Comparison of ENCODE assay signal across 1 cellular context in the genomic region with DNA sequence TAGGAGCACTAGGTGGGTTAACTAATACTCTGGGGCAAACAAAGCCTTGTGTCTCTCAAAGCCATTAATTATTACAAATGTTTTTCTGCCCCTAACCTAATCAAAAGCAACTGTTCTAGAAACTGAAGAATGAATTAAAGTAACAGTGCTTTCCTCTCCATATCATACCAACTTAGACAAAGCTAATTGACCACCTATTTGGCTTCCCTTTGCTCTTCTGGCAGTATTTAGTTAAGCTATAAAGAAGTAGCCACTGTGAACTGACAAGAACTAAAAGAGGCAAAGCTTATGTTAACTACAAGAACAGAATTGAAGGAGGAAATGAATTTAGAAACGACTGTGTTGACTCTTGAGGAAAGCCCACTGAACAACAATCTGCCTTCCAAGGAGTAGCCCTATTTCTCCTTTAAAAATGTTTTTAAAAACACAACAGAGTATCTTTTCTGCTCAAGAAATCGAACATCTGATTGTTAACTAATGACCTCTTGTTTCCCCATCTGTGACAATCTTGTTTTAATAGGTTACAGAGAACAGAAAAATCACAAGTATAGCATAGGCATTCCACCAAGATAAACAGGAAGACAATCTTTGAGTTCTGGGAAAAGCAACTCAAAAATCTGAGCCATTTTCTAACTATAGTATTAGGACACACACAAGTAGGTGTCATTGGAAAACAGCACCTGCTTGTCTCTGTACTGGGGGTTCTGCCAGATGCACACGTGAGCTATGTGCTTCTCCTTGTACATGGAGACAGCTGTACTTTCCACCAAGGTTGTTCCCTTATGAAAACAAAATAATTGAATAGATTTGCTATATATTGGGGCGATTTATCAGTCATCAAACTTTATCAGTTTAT.
TF ChIP-seq lines count a peak whose summit lies in the region.

No MANE protein-coding gene starts in this region.

TF ChIP-seq in A549, 52 proteins besides CTCF, POLR2A, EP300 and RAD21:
- TF ChIP-seq GATA3 (IDR thresholded peaks at IDR 0.05; ENCODE audit: borderline replicate concordance) (no peak), FOXS1 (CRISPR knock-in tag; IDR thresholded peaks at IDR 0.05) (no peak), KDM5A (IDR thresholded peaks at IDR 0.05) (no peak), TFCP2L1 (CRISPR knock-in tag; IDR thresholded peaks at IDR 0.05) (no peak), NR3C1 (IDR thresholded peaks at IDR 0.05) (no peak), MYC (IDR thresholded peaks at IDR 0.05; ENCODE audit: borderline replicate concordance, low read length) (no peak), HOXB5 (CRISPR knock-in tag; IDR thresholded peaks at IDR 0.05) (no peak), HEYL (CRISPR knock-in tag; IDR thresholded peaks at IDR 0.05) (no peak), CHD4 (IDR thresholded peaks at IDR 0.05; ENCODE audit: borderline replicate concordance) (no peak), HOXB13 (CRISPR knock-in tag; IDR thresholded peaks at IDR 0.05; ENCODE audit: low read depth) (no peak), ZFP36 (IDR thresholded peaks at IDR 0.05; ENCODE audit: borderline replicate concordance, partially characterized antibody) (no peak), ATOH8 (CRISPR knock-in tag; IDR thresholded peaks at IDR 0.05; ENCODE audit: low read depth) (no peak)
- TF ChIP-seq, protein P1, sequence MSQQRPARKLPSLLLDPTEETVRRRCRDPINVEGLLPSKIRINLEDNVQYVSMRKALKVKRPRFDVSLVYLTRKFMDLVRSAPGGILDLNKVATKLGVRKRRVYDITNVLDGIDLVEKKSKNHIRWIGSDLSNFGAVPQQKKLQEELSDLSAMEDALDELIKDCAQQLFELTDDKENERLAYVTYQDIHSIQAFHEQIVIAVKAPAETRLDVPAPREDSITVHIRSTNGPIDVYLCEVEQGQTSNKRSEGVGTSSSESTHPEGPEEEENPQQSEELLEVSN (IDR thresholded peaks at IDR 0.05; ENCODE audit: borderline replicate concordance, low read depth): no peak
TF ChIP-seq in A549: peak in this region for 0.
